In the genomic region with DNA sequence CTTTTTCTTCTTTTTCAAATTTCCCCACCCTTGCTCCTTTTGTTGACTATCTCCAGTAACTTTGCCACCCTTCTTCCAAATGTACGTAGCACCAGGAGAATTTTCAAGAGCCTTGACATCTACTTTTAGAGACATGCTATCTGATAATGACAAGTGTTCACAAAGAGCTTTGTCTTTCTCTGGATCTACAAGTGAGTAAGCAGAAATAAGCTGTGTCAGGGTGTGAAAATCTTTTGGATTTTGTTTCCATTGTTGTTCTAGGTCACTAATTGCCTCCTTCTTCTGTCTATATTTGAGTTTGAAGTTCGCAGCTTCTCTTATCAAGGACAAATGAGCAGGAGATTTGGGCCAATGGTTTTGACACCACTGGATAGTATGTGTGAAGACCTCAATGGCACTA, we compare ENCODE assay signal across 1 cellular context.
TF ChIP-seq lines count a peak whose summit lies in the region.

No MANE protein-coding gene starts in this region.

TF ChIP-seq in HepG2, 621 proteins besides CTCF, POLR2A, EP300 and RAD21:
- TF ChIP-seq NR0B2 (CRISPR knock-in tag; IDR thresholded peaks at IDR 0.05) (no peak), ZNF737 (CRISPR knock-in tag; IDR thresholded peaks at IDR 0.05; ENCODE audit: borderline replicate concordance) (no peak), ZBTB42 (CRISPR knock-in tag; IDR thresholded peaks at IDR 0.05) (no peak), BCL3 (CRISPR knock-in tag; IDR thresholded peaks at IDR 0.05) (no peak), BRD4 (CRISPR knock-in tag; IDR thresholded peaks at IDR 0.05) (no peak), NCOA2 (CRISPR knock-in tag; IDR thresholded peaks at IDR 0.05) (no peak), BHLHE40 (IDR thresholded peaks at IDR 0.05; ENCODE audit: low read length) (no peak), PHF21A (CRISPR knock-in tag; IDR thresholded peaks at IDR 0.05) (no peak), KDM3A (CRISPR knock-in tag; IDR thresholded peaks at IDR 0.05; ENCODE audit: low read depth) (no peak), ZNF704 (CRISPR knock-in tag; IDR thresholded peaks at IDR 0.05; ENCODE audit: borderline replicate concordance) (no peak), ZNF382 (CRISPR knock-in tag; IDR thresholded peaks at IDR 0.05; ENCODE audit: borderline replicate concordance) (no peak)
